11 cellular contexts compared by ENCODE assay signal in genomic region chr9:70403618-70404025, GRCh38. TPM values are rescaled to one million over a fixed set of nuclear protein-coding genes. Genes with fewer than 3 reads are reported as not detected.
DNase-seq lines count a peak whose midpoint lies in the region; ATAC-seq and TF ChIP-seq lines count a peak whose summit lies in the region.
"Had no signal": no experiment of that assay in that cellular context is flagged by ENCODE, and none has a peak within 500 bp of the region (broad histone marks: within the 10 kb centered on the region; RNA-seq: fewer than 3 reads in every experiment).

No MANE protein-coding gene starts in this region.

- ATAC-seq in HG03045 (IDR thresholded peaks at IDR 0.05; ENCODE audit: unreplicated experiment) (no peak), HG03565 (IDR thresholded peaks at IDR 0.05; ENCODE audit: unreplicated experiment) (no peak)
- ATAC-seq: foreskin keratinocyte had no signal

- no peaks in the 10 kb centered on the region for H3K27me3 Mint-ChIP-seq in activated naive CD4-positive, alpha-beta T cell treated with anti-CD3 and anti-CD28 coated beads, Interleukin-2, amount 50 U/mL, for 24 hours
- H3K27me3 Mint-ChIP-seq in type B pancreatic cell: no peaks in the 10 kb centered on the region
- H3K27me3 Mint-ChIP-seq in mesothelial cell of epicardium (ENCODE audit: low read depth): no peaks in the 10 kb centered on the region

- H3K27me3 ChIP-seq in dorsolateral prefrontal cortex (no peaks in the 10 kb centered on the region), muscle layer of duodenum (ENCODE audit: low read depth, low read length) (no peaks in the 10 kb centered on the region)
- H3K27me3 ChIP-seq: foreskin keratinocyte had no signal

- H3K4me1 ChIP-seq in muscle layer of duodenum (ENCODE audit: control insufficient read depth in 1 of 2, insufficient read depth in 2 of 2, low read length in 2 of 2): peaks cover 30 to 92% of the 10 kb centered on the region in 2 donors

- H3K4me3 Mint-ChIP-seq in activated naive CD4-positive, alpha-beta T cell treated with anti-CD3 and anti-CD28 coated beads, Interleukin-2, amount 50 U/mL, for 24 hours: no peak overlapping the region
- H3K4me3 Mint-ChIP-seq in type B pancreatic cell: no peak overlapping the region
- H3K4me3 Mint-ChIP-seq in mesothelial cell of epicardium: no peak overlapping the region

- H3K27ac ChIP-seq in dorsolateral prefrontal cortex (peak overlapping the region in 37 of 59 donors; percentile 1 to 79 (median 32)), muscle layer of duodenum (ENCODE audit: low read length) (peak overlapping the region; percentile 72)
- H3K27ac ChIP-seq: foreskin keratinocyte had no signal

- no peak for DNase-seq in activated naive CD4-positive, alpha-beta T cell (lab: John Stamatoyannopoulos, UW)
- DNase-seq in dorsolateral prefrontal cortex: no peak
- DNase-seq in type B pancreatic cell (ENCODE audit: extremely low spot score, unreplicated experiment): no peak
- DNase-seq in mesothelial cell of epicardium (ENCODE audit: low spot score in 2 of 2, unreplicated experiment in 2 of 2): no peak
- DNase-seq: foreskin keratinocyte, MM.1S, NCI-H446 treated with DMSO at 0.1 percent for 48 hours had no signal

- TF ChIP-seq CTCF in dorsolateral prefrontal cortex (IDR thresholded peaks at IDR 0.05 in 54 of 56, conservative IDR thresholded peaks at IDR 0.05 in 2 of 56; ENCODE audit: low read depth in 1 of 56, partially characterized antibody in 56 of 56) (no peak), type B pancreatic cell (conservative IDR thresholded peaks at IDR 0.05) (no peak), mesothelial cell of epicardium (IDR thresholded peaks at IDR 0.05; ENCODE audit: unreplicated experiment) (no peak)

- H3K9me3 ChIP-seq in muscle layer of duodenum (ENCODE audit: control insufficient read depth in 1 of 2, low read length in 2 of 2): no peaks in the 10 kb centered on the region

- H3K4me1 Mint-ChIP-seq in activated naive CD4-positive, alpha-beta T cell treated with anti-CD3 and anti-CD28 coated beads, Interleukin-2, amount 50 U/mL, for 24 hours: peaks cover 86% of the 10 kb centered on the region
- H3K4me1 Mint-ChIP-seq in type B pancreatic cell (ENCODE audit: unreplicated experiment) (peaks cover 37% of the 10 kb centered on the region), mesothelial cell of epicardium (peaks cover 22% of the 10 kb centered on the region)

- intact Hi-C loops in dorsolateral prefrontal cortex (cut with DNase I): no loop called here

- H3K36me3 Mint-ChIP-seq in activated naive CD4-positive, alpha-beta T cell treated with anti-CD3 and anti-CD28 coated beads, Interleukin-2, amount 50 U/mL, for 24 hours: peaks cover 2% of the 10 kb centered on the region
- no peaks in the 10 kb centered on the region for H3K36me3 Mint-ChIP-seq in type B pancreatic cell
- no peaks in the 10 kb centered on the region for H3K36me3 Mint-ChIP-seq in mesothelial cell of epicardium

- no peaks in the 10 kb centered on the region for H3K9me3 Mint-ChIP-seq in activated naive CD4-positive, alpha-beta T cell treated with anti-CD3 and anti-CD28 coated beads, Interleukin-2, amount 50 U/mL, for 24 hours
- no peaks in the 10 kb centered on the region for H3K9me3 Mint-ChIP-seq in type B pancreatic cell
- no peaks in the 10 kb centered on the region for H3K9me3 Mint-ChIP-seq in mesothelial cell of epicardium

- peak overlapping the region; percentile 76 for H3K27ac Mint-ChIP-seq in activated naive CD4-positive, alpha-beta T cell treated with anti-CD3 and anti-CD28 coated beads, Interleukin-2, amount 50 U/mL, for 24 hours
- peak overlapping the region; percentile 29 for H3K27ac Mint-ChIP-seq in type B pancreatic cell
- no peak overlapping the region for H3K27ac Mint-ChIP-seq in mesothelial cell of epicardium

- peaks cover 0 to 10% of the 10 kb centered on the region in 2 donors for H3K36me3 ChIP-seq in muscle layer of duodenum (ENCODE audit: control insufficient read depth in 1 of 2, insufficient read depth in 2 of 2, low read length in 2 of 2)

- peak overlapping the region in 3 of 59 donors; percentile 1 to 14 (median 7) for H3K4me3 ChIP-seq in dorsolateral prefrontal cortex
- no peak overlapping the region for H3K4me3 ChIP-seq in muscle layer of duodenum (ENCODE audit: low read depth in 1 of 2, low read length in 2 of 2)

RNA-seq across cellular contexts. Expression of gene KLF9, which starts 10.8 kb away (rescaled TPM):
- 10 to 100 TPM; 38.3 to 97.2 (median 59.3) TPM for total RNA-seq in dorsolateral prefrontal cortex
- 16.7 and 21.6 TPM in 2 replicates for total RNA-seq in type B pancreatic cell (ENCODE audit: low replicate concordance)
- 3.4 to 3.7 TPM (median 3.6 TPM) in 3 replicates for total RNA-seq in mesothelial cell of epicardium
